Comparison of ENCODE assay signal across 21 cellular contexts in the genomic region with DNA sequence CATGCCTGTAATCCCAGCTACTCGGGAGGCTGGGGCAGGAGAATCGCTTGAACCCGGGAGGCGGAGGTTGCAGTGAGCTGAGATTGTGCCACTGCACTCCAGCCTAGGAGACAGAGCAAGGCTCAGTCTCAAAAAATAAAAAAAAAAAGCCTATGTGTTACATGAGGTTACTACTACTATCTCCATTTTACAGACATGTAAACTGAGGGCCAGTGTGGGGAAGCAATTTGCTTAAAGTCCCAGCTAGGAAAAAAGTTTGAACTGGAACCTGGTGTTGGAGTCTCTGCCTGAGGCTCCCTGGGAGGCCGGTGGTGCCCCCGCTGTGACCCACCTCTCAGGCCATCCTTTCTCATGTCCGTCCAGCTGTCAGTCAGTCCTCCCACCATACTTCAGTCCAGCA. TPM values are rescaled to one million over a fixed set of nuclear protein-coding genes. Genes with fewer than 3 reads are reported as not detected.
DNase-seq lines count a peak whose midpoint lies in the region; ATAC-seq and TF ChIP-seq lines count a peak whose summit lies in the region.
"Had no signal": no experiment of that assay in that cellular context is flagged by ENCODE, and none has a peak within 500 bp of the region (broad histone marks: within the 10 kb centered on the region; RNA-seq: fewer than 3 reads in every experiment).

No MANE protein-coding gene starts in this region.

- peak overlapping the region; percentile 5 for H3K27ac Mint-ChIP-seq in Caco-2 (ENCODE audit: unreplicated experiment)
- H3K27ac Mint-ChIP-seq in dendritic cell treated with granulocyte-macrophage colony-stimulating factor and Interleukin-4, amounts not matched to agents 40 ng/mL and 50 ng/mL, for 4 days, result peak overlapping the region; percentile 30
- H3K27ac Mint-ChIP-seq: CD4-positive, alpha-beta memory T cell; HFFc6 had no signal

- no peaks in the 10 kb centered on the region for H3K36me3 Mint-ChIP-seq in Caco-2 (ENCODE audit: insufficient read depth, unreplicated experiment)
- H3K36me3 Mint-ChIP-seq in dendritic cell treated with granulocyte-macrophage colony-stimulating factor and Interleukin-4, amounts not matched to agents 40 ng/mL and 50 ng/mL, for 4 days (ENCODE audit: low read depth), result no peaks in the 10 kb centered on the region
- H3K36me3 Mint-ChIP-seq: CD4-positive, alpha-beta memory T cell had no signal

- no peaks in the 10 kb centered on the region for H3K9me3 ChIP-seq in Caco-2
- H3K9me3 ChIP-seq: BE2C had no signal

- H3K27me3 ChIP-seq in Caco-2 (replicated peaks; ENCODE audit: control insufficient read depth, insufficient read depth, low read length), result no peaks in the 10 kb centered on the region
- H3K27me3 ChIP-seq: BE2C had no signal

- H3K9me3 Mint-ChIP-seq in Caco-2 (ENCODE audit: unreplicated experiment), result no peaks in the 10 kb centered on the region
- no peaks in the 10 kb centered on the region for H3K9me3 Mint-ChIP-seq in dendritic cell treated with granulocyte-macrophage colony-stimulating factor and Interleukin-4, amounts not matched to agents 40 ng/mL and 50 ng/mL, for 4 days
- H3K9me3 Mint-ChIP-seq: HFFc6 had no signal

- H3K36me3 ChIP-seq in Caco-2 (ENCODE audit: control insufficient read depth, insufficient read depth, low read length), result no peaks in the 10 kb centered on the region
- H3K36me3 ChIP-seq: BE2C had no signal

- H3K4me1 ChIP-seq in Caco-2, result peaks cover 65% of the 10 kb centered on the region
- H3K4me1 ChIP-seq: BE2C had no signal

- peak; percentile 13 for DNase-seq in activated effector memory CD4-positive, alpha-beta T cell treated with anti-CD3 and anti-CD28 coated beads, Interleukin-2, amount 50 U/mL, for 16 hours
- no peak for DNase-seq in activated effector memory CD4-positive, alpha-beta T cell treated with Interleukin-2 at 50 U/mL for 16 hours
- DNase-seq in Caco-2, result no peak
- DNase-seq in sciatic nerve (ENCODE audit: low spot score), result peak; percentile 4
- DNase-seq in mucosa of gallbladder (ENCODE audit: low spot score), result no peak
- no peak for DNase-seq in cortex of kidney (lab: John Stamatoyannopoulos, UW)
- DNase-seq in AG08396 (ENCODE audit: low spot score), result no peak
- DNase-seq: 8988T; BE2C; C1 segment of cervical spinal cord; Calu3; CD4-positive, alpha-beta memory T cell; DMS79 treated with DMSO at 0.1 percent for 48 hours; GOT3; H7; HFFc6; IMR-90 had no signal

- intact Hi-C loops in Caco-2 (cut with micrococcal nuclease; ENCODE audit: unreplicated experiment) (no loop called here), sciatic nerve (cut with DNase I) (no loop called here)
- intact Hi-C loops in dendritic cell treated with granulocyte-macrophage colony-stimulating factor and Interleukin-4, amounts not matched to agents 40 ng/mL and 50 ng/mL, for 4 days (cut with micrococcal nuclease), result no loop called here

- POLR2A ChIA-PET in Caco-2 (lab: Charles Lee), result no interaction called here

- no TSS peak for BruUV-seq in Caco-2 (replicated peaks; lab: Mats Ljungman, UMichigan)

- H3K4me3 Mint-ChIP-seq in Caco-2 (ENCODE audit: unreplicated experiment), result no peak overlapping the region
- H3K4me3 Mint-ChIP-seq in dendritic cell treated with granulocyte-macrophage colony-stimulating factor and Interleukin-4, amounts not matched to agents 40 ng/mL and 50 ng/mL, for 4 days, result no peak overlapping the region
- H3K4me3 Mint-ChIP-seq: CD4-positive, alpha-beta memory T cell; HFFc6 had no signal

- no peaks in the 10 kb centered on the region for H3K27me3 Mint-ChIP-seq in Caco-2 (ENCODE audit: insufficient read depth, unreplicated experiment)
- peaks cover 3% of the 10 kb centered on the region for H3K27me3 Mint-ChIP-seq in dendritic cell treated with granulocyte-macrophage colony-stimulating factor and Interleukin-4, amounts not matched to agents 40 ng/mL and 50 ng/mL, for 4 days
- H3K27me3 Mint-ChIP-seq: CD4-positive, alpha-beta memory T cell had no signal

- no peak overlapping the region for H3K4me3 ChIP-seq in Caco-2 (ENCODE audit: low read depth, low read length)
- H3K4me3 ChIP-seq: GM12878 had no signal

- peaks cover 52% of the 10 kb centered on the region for H3K4me1 Mint-ChIP-seq in Caco-2 (ENCODE audit: low read depth, unreplicated experiment)
- peaks cover 45% of the 10 kb centered on the region for H3K4me1 Mint-ChIP-seq in dendritic cell treated with granulocyte-macrophage colony-stimulating factor and Interleukin-4, amounts not matched to agents 40 ng/mL and 50 ng/mL, for 4 days (ENCODE audit: low read depth)

- CTCF ChIA-PET in Caco-2 (lab: Charles Lee), result no interaction called here

- no peak for ATAC-seq in sciatic nerve
- ATAC-seq: GM12878, HCT116 had no signal

- no peak for TF ChIP-seq CTCF in Caco-2 (IDR thresholded peaks at IDR 0.05; ENCODE audit: insufficient read depth in 1 of 2, low read depth in 1 of 2, low read length in 1 of 2, severe bottlenecking in 1 of 2, unreplicated experiment in 1 of 2)

RNA-seq across cellular contexts. Expression of a gene that starts 4.5 kb away (rescaled TPM):
- 0.42 and 0.57 TPM in 2 replicates for total RNA-seq in Caco-2 (2022)
- total RNA-seq in sciatic nerve, result not detected
- 55.0 TPM for total RNA-seq in mucosa of gallbladder
- total RNA-seq: Calu3; CD4-positive, alpha-beta memory T cell; H7; HT1080; IMR-90 had no signal

RNA-seq across cellular contexts. Expression of a gene that starts 28.2 kb away (rescaled TPM):
- total RNA-seq in Caco-2 (2022), result 0.26 and 0.48 TPM in 2 replicates
- not detected for total RNA-seq in sciatic nerve
- total RNA-seq in mucosa of gallbladder, result 0.06 TPM
- total RNA-seq: Calu3; CD4-positive, alpha-beta memory T cell; GM12878; H7; HFFc6; HT1080; IMR-90 had no signal

Comparison
In these comparisons a context has a peak if more than half of its experiments do, and no peak if none do; other contexts are left out.
1. DNase-seq: peak in activated effector memory CD4-positive, alpha-beta T cell treated with anti-CD3 and anti-CD28 coated beads, Interleukin-2, amount 50 U/mL, for 16 hours (single experiment) and sciatic nerve (single experiment); none in activated effector memory CD4-positive, alpha-beta T cell treated with Interleukin-2 at 50 U/mL for 16 hours (single experiment), Caco-2 (0 of 2), mucosa of gallbladder (single experiment), cortex of kidney (single experiment) and AG08396 (single experiment).
2. RNA of a gene that starts 4.5 kb away (total RNA-seq): 55.0 TPM in mucosa of gallbladder (single experiment); 0.42 to 0.57 TPM in Caco-2 and not detected in sciatic nerve (single experiment); every median in the first group is over 10 times any median in the second.